30 cellular contexts compared by ENCODE assay signal in the genomic region with DNA sequence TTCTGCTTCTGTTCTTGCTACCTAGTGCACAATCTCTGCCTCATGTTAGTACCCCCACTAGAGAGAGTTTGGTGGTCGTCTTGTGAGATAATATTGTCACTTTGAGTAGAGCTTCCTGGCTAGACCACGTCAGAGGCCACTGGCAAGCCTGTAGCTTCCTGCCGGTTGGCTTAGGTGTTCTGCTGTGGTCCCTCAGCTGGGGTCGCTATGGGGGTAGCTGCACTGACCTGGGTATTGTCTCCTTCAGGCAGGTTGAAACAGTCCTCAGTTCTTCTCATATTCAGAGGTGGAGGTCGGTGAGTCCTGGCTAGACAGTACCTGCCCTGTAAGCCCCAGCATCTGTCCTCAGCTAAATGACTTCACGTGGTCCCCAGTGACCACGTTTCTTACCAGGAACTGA.
"Had no signal": no experiment of that assay in that cellular context is flagged by ENCODE, and none has a peak within 500 bp of the region (broad histone marks: within the 10 kb centered on the region; RNA-seq: fewer than 3 reads in every experiment).

No MANE protein-coding gene starts in this region.

- H3K4me1 ChIP-seq: parathyroid adenoma, psoas muscle, right lobe of liver, sigmoid colon, spleen, suprapubic skin, testis, tibial artery, transverse colon, upper lobe of right lung, uterus had no signal

- H3K4me2 ChIP-seq: neural progenitor cell had no signal

- H3K27ac Mint-ChIP-seq: naive thymus-derived CD4-positive, alpha-beta T cell; nephron; neural progenitor cell; progenitor cell of endocrine pancreas; stimulated activated memory B cell treated with anti-CD40 and anti-IgM and Interleukin-4, amounts not matched to agents 10 μg/mL and 1 μg/mL and 100 μg/mL, for 72 hours; stimulated activated naive CD8-positive, alpha-beta T cell treated with anti-CD3 and anti-CD28 coated beads, Interleukin-15, amount 100 ng/mL, for 72 hours; type B pancreatic cell had no signal

- H3K36me3 Mint-ChIP-seq: neural progenitor cell; stimulated activated memory B cell treated with anti-CD40 and anti-IgM and Interleukin-4, amounts not matched to agents 10 μg/mL and 1 μg/mL and 100 μg/mL, for 72 hours; type B pancreatic cell had no signal

- H3K9me3 ChIP-seq: ovary, psoas muscle, right lobe of liver, sigmoid colon, spleen, suprapubic skin, testis, tibial artery, transverse colon, upper lobe of right lung, uterus had no signal

- DNase-seq: naive thymus-derived CD4-positive, alpha-beta T cell; ovary; posterior cingulate gyrus; psoas muscle; right cardiac atrium; right lobe of liver; sigmoid colon; small intestine; spleen; stimulated activated CD4-positive, alpha-beta T cell treated with anti-CD3 and anti-CD28 coated beads, Interleukin-12 subunit alpha, Interleukin-12 subunit beta, amount 100 ng/mL, for 4 hours; stimulated activated CD4-positive, alpha-beta T cell treated with anti-CD3 and anti-CD28 coated beads, Interleukin-1b, Interleukin-23, amount 100 ng/mL, for 48 hours; stimulated activated CD4-positive, alpha-beta T cell treated with anti-CD3 and anti-CD28 coated beads, Interleukin-4, amount 100 ng/mL, for 1 hour; stimulated activated CD4-positive, alpha-beta T cell treated with anti-CD3 and anti-CD28 coated beads, Interleukin-4, amount 100 ng/mL, for 4 hours; stimulated activated CD8-positive, alpha-beta memory T cell treated with anti-CD3 and anti-CD28 coated beads, Interleukin-4, amount 100 ng/mL, for 48 hours; stimulated activated naive CD4-positive, alpha-beta T cell; stimulated activated naive CD8-positive, alpha-beta T cell treated with anti-CD3 and anti-CD28 coated beads, Interleukin-15, amount 100 ng/mL, for 72 hours; stimulated activated naive CD8-positive, alpha-beta T cell treated with anti-CD3 and anti-CD28 coated beads, Interleukin-15, Interleukin-2, amounts not matched to agents 100 U/mL and 50 U/mL, for 24 hours; substantia nigra; testis; tibial artery; transverse colon; upper lobe of right lung; uterus had no signal

- H3K27ac ChIP-seq: neural progenitor cell, ovary, parathyroid adenoma, psoas muscle, right lobe of liver, sigmoid colon, spleen, suprapubic skin, testis, tibial artery, transverse colon, upper lobe of right lung, uterus had no signal

- H3K27me3 ChIP-seq: ovary, right lobe of liver, testis, uterus had no signal

- H3K9ac ChIP-seq: neural progenitor cell, parathyroid adenoma had no signal

- H3K36me3 ChIP-seq: neural progenitor cell, ovary, right lobe of liver, sigmoid colon, spleen, suprapubic skin, tibial artery, transverse colon, upper lobe of right lung, uterus had no signal

- H3K79me2 ChIP-seq: parathyroid adenoma had no signal

- H3K4me1 Mint-ChIP-seq: naive thymus-derived CD4-positive, alpha-beta T cell; nephron; stimulated activated memory B cell treated with anti-CD40 and anti-IgM and Interleukin-4, amounts not matched to agents 10 μg/mL and 1 μg/mL and 100 μg/mL, for 72 hours; stimulated activated naive CD8-positive, alpha-beta T cell treated with anti-CD3 and anti-CD28 coated beads, Interleukin-15, amount 100 ng/mL, for 72 hours had no signal

- FAIRE-seq: small intestine had no signal

- ATAC-seq: naive thymus-derived CD4-positive, alpha-beta T cell; psoas muscle; right cardiac atrium; right lobe of liver; stimulated activated memory B cell treated with anti-CD40 and anti-IgM and Interleukin-4, amounts not matched to agents 10 μg/mL and 1 μg/mL and 100 μg/mL, for 72 hours; stimulated activated naive CD8-positive, alpha-beta T cell treated with anti-CD3 and anti-CD28 coated beads, Interleukin-15, amount 100 ng/mL, for 72 hours; stimulated activated naive CD8-positive, alpha-beta T cell treated with anti-CD3 and anti-CD28 coated beads, Interleukin-15, Interleukin-2, amounts not matched to agents 100 U/mL and 50 U/mL, for 24 hours; upper lobe of right lung had no signal

- H2AFZ ChIP-seq: neural progenitor cell, parathyroid adenoma had no signal

- H3K4me3 ChIP-seq: neural progenitor cell, ovary, psoas muscle, right lobe of liver, sigmoid colon, spleen, suprapubic skin, testis, tibial artery, transverse colon, upper lobe of right lung, uterus had no signal

- H3K4me3 Mint-ChIP-seq: naive thymus-derived CD4-positive, alpha-beta T cell; nephron; neural progenitor cell; stimulated activated memory B cell treated with anti-CD40 and anti-IgM and Interleukin-4, amounts not matched to agents 10 μg/mL and 1 μg/mL and 100 μg/mL, for 72 hours; stimulated activated naive CD8-positive, alpha-beta T cell treated with anti-CD3 and anti-CD28 coated beads, Interleukin-15, amount 100 ng/mL, for 72 hours; type B pancreatic cell had no signal

- H3K9me3 Mint-ChIP-seq: nephron; neural progenitor cell; stimulated activated naive CD8-positive, alpha-beta T cell treated with anti-CD3 and anti-CD28 coated beads, Interleukin-15, amount 100 ng/mL, for 72 hours; type B pancreatic cell had no signal
